Comparison of ENCODE assay signal across 34 cellular contexts in genomic region chr6:586553-586952, GRCh38.
DNase-seq lines count a peak whose midpoint lies in the region; ATAC-seq, FAIRE-seq and TF ChIP-seq lines count a peak whose summit lies in the region.
"Had no signal": no experiment of that assay in that cellular context is flagged by ENCODE, and none has a peak within 500 bp of the region (broad histone marks: within the 10 kb centered on the region; RNA-seq: fewer than 3 reads in every experiment).

No MANE protein-coding gene starts in this region.

- H2AFZ ChIP-seq in K562 (ENCODE audit: low read depth, low read length), result no peak overlapping the region

- H3K27ac ChIP-seq in K562 (ENCODE audit: extremely low read depth, low read depth, low read length), result no peak overlapping the region
- peak overlapping the region; percentile 78 for H3K27ac ChIP-seq in rectal smooth muscle tissue (ENCODE audit: low read depth, low read length)
- no peak overlapping the region for H3K27ac ChIP-seq in dorsolateral prefrontal cortex
- H3K27ac ChIP-seq: cardiac muscle cell, colonic mucosa, esophagus squamous epithelium, neutrophil, testis had no signal

- no peak overlapping the region for H3K4me2 ChIP-seq in K562 (ENCODE audit: insufficient read depth, low read length)

- H3K27me3 Mint-ChIP-seq in mesothelial cell of epicardium (ENCODE audit: low read depth), result no peaks in the 10 kb centered on the region
- H3K27me3 Mint-ChIP-seq: activated naive CD8-positive, alpha-beta T cell; CD4-positive, CD25-positive, alpha-beta regulatory T cell; effector memory CD8-positive, alpha-beta T cell; progenitor cell of endocrine pancreas; T-helper 17 cell had no signal

- peak; percentile 18 for DNase-seq in NCI-H2107 treated with DMSO at 0.1 percent for 48 hours (lab: John Stamatoyannopoulos, UW; ENCODE audit: unreplicated experiment)
- DNase-seq in NCI-H2107 (lab: John Stamatoyannopoulos, UW), result no peak
- peak; percentile 89 for DNase-seq in NCI-H146 (lab: John Stamatoyannopoulos, UW)
- DNase-seq in K562 (ENCODE audit: extremely low read depth in 1 of 4, low spot score in 3 of 4), result no peak
- no peak for DNase-seq in dorsolateral prefrontal cortex
- DNase-seq in GF-D8 (lab: John Stamatoyannopoulos, UW), result no peak
- no peak for DNase-seq in mesothelial cell of epicardium (ENCODE audit: low spot score in 2 of 2, unreplicated experiment in 2 of 2)
- DNase-seq: activated CD4-positive, alpha-beta T cell treated with anti-CD3 and anti-CD28 coated beads for 1 hour; activated CD8-positive, alpha-beta T cell treated with anti-CD3 and anti-CD28 coated beads, Interleukin-2, amount 10 ng/mL, durations not matched to agents 7 days and 5 days; activated effector memory CD4-positive, alpha-beta T cell treated with Interleukin-2 at 50 U/mL for 16 hours; anterior cingulate cortex; CD4-positive, CD25-positive, alpha-beta regulatory T cell; colonic mucosa; effector memory CD8-positive, alpha-beta T cell; esophagus squamous epithelium; hippocampal formation; IMR-90; left colon; mesenchymal stem cell; NCI-H1092 treated with DMSO at 0.1 percent for 48 hours; NCI-H526 treated with DMSO at 0.1 percent for 48 hours; RPMI8226; stimulated activated naive CD4-positive, alpha-beta T cell; T-helper 17 cell; testis had no signal

- H3K9me1 ChIP-seq in K562 (ENCODE audit: control insufficient read depth, insufficient read depth, low read length), result no peaks in the 10 kb centered on the region

- peak; percentile 66 for ATAC-seq in K562
- ATAC-seq: activated CD8-positive, alpha-beta T cell treated with anti-CD3 and anti-CD28 coated beads, Interleukin-2, amount 10 ng/mL, durations not matched to agents 7 days and 5 days; effector memory CD8-positive, alpha-beta T cell; left colon; T-helper 17 cell had no signal

- POLR2A ChIA-PET in K562 (lab: Yijun Ruan, JAX), result no interaction called here

- H4K20me1 ChIP-seq in K562 (replicated peaks; ENCODE audit: control insufficient read depth, insufficient read depth, low read length), result no peaks in the 10 kb centered on the region

- no peak for FAIRE-seq in K562 (lab: Jason Lieb, UNC)
- FAIRE-seq: frontal cortex, GM12892, H54, urothelium cell line had no signal

- H3K36me3 ChIP-seq in K562 (ENCODE audit: control insufficient read depth, insufficient read depth, low read length) (peaks cover 1% of the 10 kb centered on the region; the same call in 2 of the 3 replicates), rectal smooth muscle tissue (ENCODE audit: control insufficient read depth, insufficient read depth, low read length) (peaks cover 4% of the 10 kb centered on the region)
- H3K36me3 ChIP-seq: cardiac muscle cell, colonic mucosa had no signal

- H3K9me3 Mint-ChIP-seq in mesothelial cell of epicardium, result no peaks in the 10 kb centered on the region
- H3K9me3 Mint-ChIP-seq: effector memory CD8-positive, alpha-beta T cell had no signal

- TF ChIP-seq RAD21 in K562 (CRISPR knock-in tag; conservative IDR thresholded peaks at IDR 0.05 in 1 of 2, IDR thresholded peaks at IDR 0.05 in 1 of 2), result no peak

- BruUV-seq in K562 (replicated peaks; lab: Mats Ljungman, UMichigan), result no TSS peak

- H3K79me2 ChIP-seq in K562 (ENCODE audit: control insufficient read depth, insufficient read depth, low read length), result no peaks in the 10 kb centered on the region

- H3K36me3 Mint-ChIP-seq in mesothelial cell of epicardium, result peaks cover 10% of the 10 kb centered on the region

- TF ChIP-seq EP300 in K562 (IDR thresholded peaks at IDR 0.05; ENCODE audit: low read length), result no peak

- no peaks in the 10 kb centered on the region; a peak in 1 of 5 replicates for H3K4me1 ChIP-seq in K562 (replicated peaks in 1 of 2; ENCODE audit: control insufficient read depth in 2 of 2, insufficient read depth in 2 of 2, low read length in 2 of 2)
- peaks cover 9% of the 10 kb centered on the region for H3K4me1 ChIP-seq in rectal smooth muscle tissue (ENCODE audit: control insufficient read depth, insufficient read depth, low read length)
- H3K4me1 ChIP-seq: colonic mucosa, testis had no signal

- intact Hi-C loops in K562 (cut with micrococcal nuclease) (no loop called here), dorsolateral prefrontal cortex (cut with DNase I) (no loop called here)

- H3K4me3 Mint-ChIP-seq in mesothelial cell of epicardium, result no peak overlapping the region
- H3K4me3 Mint-ChIP-seq: activated CD8-positive, alpha-beta T cell treated with anti-CD3 and anti-CD28 coated beads, Interleukin-2, amount 10 ng/mL, durations not matched to agents 7 days and 5 days; activated naive CD8-positive, alpha-beta T cell; CD4-positive, CD25-positive, alpha-beta regulatory T cell; effector memory CD8-positive, alpha-beta T cell; T-helper 17 cell had no signal

- H3K9me3 ChIP-seq in K562 (replicated peaks; ENCODE audit: control insufficient read depth, insufficient read depth, low read depth, low read length), result no peaks in the 10 kb centered on the region
- H3K9me3 ChIP-seq: colonic mucosa, esophagus squamous epithelium, neutrophil, testis had no signal

- in situ Hi-C loops in K562 (cut with MboI), result loop anchor here (25.0 kb wide), 1 partner anchor 826 kb away; no protein-coding TSS in a partner anchor

- no peak overlapping the region for H3K27ac Mint-ChIP-seq in mesothelial cell of epicardium
- H3K27ac Mint-ChIP-seq: activated CD8-positive, alpha-beta T cell treated with anti-CD3 and anti-CD28 coated beads, Interleukin-2, amount 10 ng/mL, durations not matched to agents 7 days and 5 days; activated naive CD8-positive, alpha-beta T cell; CD4-positive, CD25-positive, alpha-beta regulatory T cell; effector memory CD8-positive, alpha-beta T cell; progenitor cell of endocrine pancreas; T-helper 17 cell had no signal

- TF ChIP-seq CTCF in K562 (IDR thresholded peaks at IDR 0.05 in 2 of 3, conservative IDR thresholded peaks at IDR 0.05 in 1 of 3; ENCODE audit: insufficient read depth in 2 of 3, low read depth in 1 of 3, low read length in 3 of 3), result no peak
- TF ChIP-seq CTCF in dorsolateral prefrontal cortex (IDR thresholded peaks at IDR 0.05 in 54 of 56, conservative IDR thresholded peaks at IDR 0.05 in 2 of 56; ENCODE audit: low read depth in 1 of 56, partially characterized antibody in 56 of 56), result no peak
- TF ChIP-seq CTCF in mesothelial cell of epicardium (IDR thresholded peaks at IDR 0.05; ENCODE audit: unreplicated experiment), result no peak

- H3K9ac ChIP-seq in K562 (ENCODE audit: insufficient read depth in 1 of 2, low read depth in 2 of 2, low read length in 2 of 2) (no peak overlapping the region), rectal smooth muscle tissue (ENCODE audit: low read length) (no peak overlapping the region)

- no peak for TF ChIP-seq POLR2A in K562 (conservative IDR thresholded peaks at IDR 0.05)

- H3K27me3 ChIP-seq in K562 (ENCODE audit: control insufficient read depth in 2 of 2, insufficient read depth in 2 of 2, low read length in 2 of 2) (no peaks in the 10 kb centered on the region), rectal smooth muscle tissue (ENCODE audit: control insufficient read depth, insufficient read depth, low read length) (no peaks in the 10 kb centered on the region), dorsolateral prefrontal cortex (no peaks in the 10 kb centered on the region)
- H3K27me3 ChIP-seq: cardiac muscle cell, colonic mucosa, esophagus squamous epithelium, neutrophil, testis had no signal

- no peak overlapping the region for H3K4me3 ChIP-seq in K562
- H3K4me3 ChIP-seq in rectal smooth muscle tissue (ENCODE audit: low read length), result no peak overlapping the region
- H3K4me3 ChIP-seq in dorsolateral prefrontal cortex, result no peak overlapping the region
- H3K4me3 ChIP-seq: cardiac muscle cell, colonic mucosa, esophagus squamous epithelium, testis had no signal

- WGBS in K562 (ENCODE audit: insufficient coverage, low coverage, missing lambda C conversion rate), result 66% methylated on average over 7 of the region's 7 CpGs

- peaks cover 16% of the 10 kb centered on the region for H3K4me1 Mint-ChIP-seq in mesothelial cell of epicardium

- CTCF ChIA-PET in K562 (lab: Yijun Ruan, JAX; ENCODE audit: low intra/inter-chr PET ratio), result no interaction called here

TF ChIP-seq in K562, 482 proteins besides CTCF, POLR2A, EP300 and RAD21:
- TF ChIP-seq ATF6 (CRISPR knock-in tag; IDR thresholded peaks at IDR 0.05) (no peak), ATF3 (IDR thresholded peaks at IDR 0.05) (peak; percentile 15; the same call in 1 of the 2 replicates), ATF3 (CRISPR knock-in tag; conservative IDR thresholded peaks at IDR 0.05) (no peak)

Comparison
In these comparisons a context has a peak if more than half of its experiments do, and no peak if none do; other contexts are left out.
1. DNase-seq: peak in NCI-H2107 treated with DMSO at 0.1 percent for 48 hours (single experiment) and NCI-H146 (single experiment); none in NCI-H2107 (single experiment), K562 (0 of 4), dorsolateral prefrontal cortex (0 of 10), GF-D8 (single experiment) and mesothelial cell of epicardium (0 of 2).